Comparison of ENCODE assay signal across 10 cellular contexts in genomic region chr11:47577460-47578041, GRCh38. TPM values are rescaled to one million over a fixed set of nuclear protein-coding genes. Genes with fewer than 3 reads are reported as not detected.
DNase-seq lines count a peak whose midpoint lies in the region; ATAC-seq, FAIRE-seq and TF ChIP-seq lines count a peak whose summit lies in the region.
"Had no signal": no experiment of that assay in that cellular context is flagged by ENCODE, and none has a peak within 500 bp of the region (broad histone marks: within the 10 kb centered on the region; RNA-seq: fewer than 3 reads in every experiment).

No MANE protein-coding gene starts in this region.

- WGBS in heart right ventricle, 2 donors = 77 to 79% methylated on average over 13 of the region's 13 CpGs
- 100% methylated on average over 9 of the region's 13 CpGs for WGBS in HepG2 (ENCODE audit: low lambda C conversion rate)

- H3K4me1 Mint-ChIP-seq in activated naive CD8-positive, alpha-beta T cell treated with anti-CD3 and anti-CD28 coated beads, Interleukin-2, amount 10 ng/mL, durations not matched to agents 7 days and 5 days = peaks cover 21% of the 10 kb centered on the region

- BruUV-seq in HepG2 (replicated peaks; lab: Mats Ljungman, UMichigan) = no TSS peak

- in situ Hi-C loops in HepG2 (cut with HindIII; ENCODE audit: extremely low pct_ligation_motif_present, low pct_unique_long_range_greater_than_20kb) = no loop called here

- peaks cover 51% of the 10 kb centered on the region for H3K36me3 Mint-ChIP-seq in activated naive CD8-positive, alpha-beta T cell treated with anti-CD3 and anti-CD28 coated beads, Interleukin-2, amount 10 ng/mL, durations not matched to agents 7 days and 5 days

- H3K27ac Mint-ChIP-seq in activated naive CD8-positive, alpha-beta T cell treated with anti-CD3 and anti-CD28 coated beads, Interleukin-2, amount 10 ng/mL, durations not matched to agents 7 days and 5 days = peak overlapping the region; percentile 96

- H3K9me3 Mint-ChIP-seq in activated naive CD8-positive, alpha-beta T cell treated with anti-CD3 and anti-CD28 coated beads, Interleukin-2, amount 10 ng/mL, durations not matched to agents 7 days and 5 days = no peaks in the 10 kb centered on the region

- H4K20me1 ChIP-seq in HepG2 (ENCODE audit: insufficient read depth, low read length) = no peaks in the 10 kb centered on the region

- H3K27ac ChIP-seq in heart right ventricle (peak overlapping the region in 4 of 10 donors; percentile 86 to 96 (median 92)), HepG2 (ENCODE audit: extremely low read length, insufficient read depth, low read length) (peak overlapping the region; percentile 82), upper lobe of right lung (peak overlapping the region; percentile 90)

- peak overlapping the region; percentile 99 for H3K4me3 Mint-ChIP-seq in activated naive CD8-positive, alpha-beta T cell treated with anti-CD3 and anti-CD28 coated beads, Interleukin-2, amount 10 ng/mL, durations not matched to agents 7 days and 5 days

- peak overlapping the region in 7 of 10 donors; percentile 74 to 97 (median 88) for H3K4me3 ChIP-seq in heart right ventricle
- peak overlapping the region; percentile 95 to 99 (median 97); a peak in 4 of 6 replicates for H3K4me3 ChIP-seq in HepG2 (replicated peaks in 1 of 3; ENCODE audit: insufficient read depth in 1 of 3, low read depth in 2 of 3, low read length in 3 of 3)
- peak overlapping the region; percentile 90 for H3K4me3 ChIP-seq in upper lobe of right lung

- H3K36me3 ChIP-seq in heart right ventricle (peaks cover 0 to 76% (median 38%) of the 10 kb centered on the region in 9 donors), HepG2 (replicated peaks in 1 of 2; ENCODE audit: control insufficient read depth in 1 of 2, insufficient read depth in 2 of 2, low read length in 2 of 2) (peaks cover 10 to 33% of the 10 kb centered on the region in 2 experiments), upper lobe of right lung (peaks cover 71% of the 10 kb centered on the region)

- H3K27me3 Mint-ChIP-seq in activated naive CD8-positive, alpha-beta T cell treated with anti-CD3 and anti-CD28 coated beads, Interleukin-2, amount 10 ng/mL, durations not matched to agents 7 days and 5 days = no peaks in the 10 kb centered on the region

- H3K4me1 ChIP-seq in heart right ventricle (peaks cover 13 to 54% (median 33%) of the 10 kb centered on the region in 9 donors), HepG2 (ENCODE audit: insufficient read depth, low read length) (peaks cover 24% of the 10 kb centered on the region), upper lobe of right lung (peaks cover 18% of the 10 kb centered on the region)

- no peak for TF ChIP-seq EP300 in HepG2 (IDR thresholded peaks at IDR 0.05; ENCODE audit: low read depth in 2 of 2, low read length in 2 of 2)
- no peak for TF ChIP-seq EP300 in HepG2 (CRISPR knock-in tag; IDR thresholded peaks at IDR 0.05; ENCODE audit: borderline replicate concordance)

- no peak for FAIRE-seq in HepG2 (lab: Jason Lieb, UNC)

- ATAC-seq in heart right ventricle (no peak), left cardiac atrium (no peak), HepG2 (no peak), upper lobe of right lung (no peak), GM18511 (IDR thresholded peaks at IDR 0.05; ENCODE audit: unreplicated experiment) (no peak)
- ATAC-seq in activated naive CD8-positive, alpha-beta T cell treated with anti-CD3 and anti-CD28 coated beads, Interleukin-2, amount 10 ng/mL, durations not matched to agents 7 days and 5 days (ENCODE audit: low read depth) = no peak

- DNase-seq in heart right ventricle (no peak), left cardiac atrium (no peak), HepG2 (ENCODE audit: low spot score) (no peak), upper lobe of right lung (no peak), amniotic stem cell (lab: John Stamatoyannopoulos, UW) (no peak)
- no peak for DNase-seq in activated naive CD8-positive, alpha-beta T cell treated with anti-CD3 and anti-CD28 coated beads, Interleukin-2, amount 10 ng/mL, durations not matched to agents 7 days and 5 days
- DNase-seq in activated effector memory CD4-positive, alpha-beta T cell treated with anti-CD3 and anti-CD28 coated beads, Interleukin-2, amount 50 U/mL, for 16 hours = no peak
- DNase-seq: T-helper 9 cell had no signal

- H2AFZ ChIP-seq in HepG2 (ENCODE audit: low read length) = no peak overlapping the region

- CTCF ChIA-PET in HepG2 (lab: Yijun Ruan, JAX; ENCODE audit: low intra/inter-chr PET ratio, low total read pairs) = no interaction called here

- H3K27me3 ChIP-seq in heart right ventricle (no peaks in the 10 kb centered on the region), HepG2 (ENCODE audit: control insufficient read depth in 1 of 2, insufficient read depth in 2 of 2, low read length in 2 of 2) (no peaks in the 10 kb centered on the region; a peak in 1 of 5 replicates), upper lobe of right lung (no peaks in the 10 kb centered on the region)

- no peaks in the 10 kb centered on the region for H3K9me3 ChIP-seq in heart right ventricle
- H3K9me3 ChIP-seq in HepG2 (ENCODE audit: low read length) = no peaks in the 10 kb centered on the region
- no peaks in the 10 kb centered on the region for H3K9me3 ChIP-seq in upper lobe of right lung

- intact Hi-C loops in heart right ventricle (cut with DNase I) = no loop called here
- intact Hi-C loops in left cardiac atrium (cut with DNase I) = no loop called here
- intact Hi-C loops in HepG2 (cut with micrococcal nuclease; ENCODE audit: unreplicated experiment) = no loop called here
- intact Hi-C loops in upper lobe of right lung (cut with DNase I) = no loop called here

- TF ChIP-seq RAD21 in HepG2 (CRISPR knock-in tag; IDR thresholded peaks at IDR 0.05) = no peak

- peak in 1 of 2 experiments; percentile 9; a peak in 1 of 4 replicates for TF ChIP-seq POLR2A in HepG2 (IDR thresholded peaks at IDR 0.05; ENCODE audit: insufficient read depth in 1 of 2, low read depth in 2 of 2, low read length in 2 of 2)

- H3K9ac ChIP-seq in HepG2 (ENCODE audit: insufficient read depth, low read depth, low read length) = peak overlapping the region; percentile 96

- H3K4me2 ChIP-seq in HepG2 (ENCODE audit: low read depth, low read length) = peak overlapping the region; percentile 73

- no peak for TF ChIP-seq CTCF in heart right ventricle (IDR thresholded peaks at IDR 0.05)
- no peak for TF ChIP-seq CTCF in HepG2 (CRISPR knock-in tag; IDR thresholded peaks at IDR 0.05)
- no peak for TF ChIP-seq CTCF in upper lobe of right lung (IDR thresholded peaks at IDR 0.05)

- POLR2A ChIA-PET in activated naive CD8-positive, alpha-beta T cell treated with anti-CD3 and anti-CD28 coated beads, Interleukin-2, amount 10 ng/mL, durations not matched to agents 7 days and 5 days (lab: Charles Lee) = interaction anchor here (0.6 to 6.8 kb wide), 5 partner anchors 12 to 137 kb away, joined by 3 to 49 read pairs (median 4); partner anchors contain the start of genes AGBL2 and PTPMT1
- POLR2A ChIA-PET in HepG2 (lab: Yijun Ruan, JAX) = interaction anchor here (1.7 to 2.2 kb wide), 2 partner anchors 8 to 11 kb away, joined by 5 to 15 read pairs; partner anchors contain the start of gene PTPMT1

- peaks cover 24% of the 10 kb centered on the region for H3K79me2 ChIP-seq in HepG2 (ENCODE audit: insufficient read depth, low read length)

RNA-seq across cellular contexts. Expression of gene KBTBD4, which starts 1.2 kb away (rescaled TPM):
- 10 to 100 TPM; 13.6 to 21.0 (median 16.2) TPM for total RNA-seq in heart right ventricle
- polyA plus RNA-seq in heart right ventricle = 1 to 10 TPM; 3.1 to 9.2 TPM
- 10 to 100 TPM; 10.2 to 12.2 TPM for total RNA-seq in left cardiac atrium
- total RNA-seq in activated naive CD8-positive, alpha-beta T cell treated with anti-CD3 and anti-CD28 coated beads, Interleukin-2, amount 10 ng/mL, durations not matched to agents 7 days and 5 days = 10 to 100 TPM; 18.8 to 19.0 TPM
- 12.8 and 16.3 TPM in 2 replicates for total RNA-seq in HepG2 (2016; rRNA removed; fragmentation: Illumina TruSeq; extraction: Trizol)
- 1.7 and 3.2 TPM in 2 replicates for total RNA-seq in HepG2 (2016; cell fraction: cytosol; rRNA removed; fragmentation: Illumina TruSeq; extraction: Trizol; ENCODE audit: low read depth)
- total RNA-seq in HepG2 (2016; cell fraction: insoluble cytoplasmic fraction; rRNA removed; fragmentation: Illumina TruSeq; extraction: Trizol) = 11.8 and 15.3 TPM in 2 replicates
- 4.6 and 5.3 TPM in 2 replicates for total RNA-seq in HepG2 (2016; cell fraction: membrane; rRNA removed; fragmentation: Illumina TruSeq; extraction: Trizol)
- total RNA-seq in HepG2 (2016; cell fraction: nucleus; rRNA removed; fragmentation: Illumina TruSeq; extraction: Trizol) = 6.6 and 6.7 TPM in 2 replicates
- 8.5 and 10.4 TPM in 2 replicates for polyA plus RNA-seq in HepG2 (2011; rRNA removed)
- 10.7 and 10.9 TPM in 2 replicates for polyA plus RNA-seq in HepG2 (2011; cell fraction: cytosol; rRNA removed)
- 4.4 and 5.2 TPM in 2 replicates for polyA plus RNA-seq in HepG2 (2011; cell fraction: nucleus; rRNA removed)
- 6.3 and 8.1 TPM in 2 replicates for polyA plus RNA-seq in HepG2 (2012)
- 0.88 and 1.1 TPM in 2 replicates for polyA plus RNA-seq in HepG2 (2016; cell fraction: cytosol; fragmentation: Illumina TruSeq; extraction: Trizol; ENCODE audit: low read depth)
- 13.5 and 13.9 TPM in 2 replicates for polyA plus RNA-seq in HepG2 (2016; cell fraction: insoluble cytoplasmic fraction; fragmentation: Illumina TruSeq; extraction: Trizol; ENCODE audit: low read depth)
- 2.7 and 3.1 TPM in 2 replicates for polyA plus RNA-seq in HepG2 (2016; cell fraction: membrane; fragmentation: Illumina TruSeq; extraction: Trizol; ENCODE audit: low read depth)
- polyA plus RNA-seq in HepG2 (2016; cell fraction: nucleus; fragmentation: Illumina TruSeq; extraction: Trizol; ENCODE audit: insufficient read depth, low read depth) = 7.0 and 7.3 TPM in 2 replicates
- polyA minus RNA-seq in HepG2 (2011; rRNA and poly(A)+ RNA removed; ENCODE audit: low replicate concordance) = 23.9 and 78.0 TPM in 2 replicates
- 6.1 and 7.7 TPM in 2 replicates for polyA minus RNA-seq in HepG2 (2011; cell fraction: cytosol; rRNA and poly(A)+ RNA removed)
- 6.1 and 6.6 TPM in 2 replicates for polyA minus RNA-seq in HepG2 (2011; cell fraction: nucleus; rRNA and poly(A)+ RNA removed)
- total RNA-seq in upper lobe of right lung = 16.6 TPM

RNA-seq across cellular contexts. Expression of gene NDUFS3, which starts 1.3 kb away (rescaled TPM):
- total RNA-seq in heart right ventricle = 100 to 1,000 TPM; 171 to 359 (median 287) TPM
- polyA plus RNA-seq in heart right ventricle = 100 to 1,000 TPM; 291 to 570 TPM
- 100 to 1,000 TPM; 150 to 182 TPM for total RNA-seq in left cardiac atrium
- 100 to 1,000 TPM; 105 to 108 TPM for total RNA-seq in activated naive CD8-positive, alpha-beta T cell treated with anti-CD3 and anti-CD28 coated beads, Interleukin-2, amount 10 ng/mL, durations not matched to agents 7 days and 5 days
- 151 and 177 TPM in 2 replicates for total RNA-seq in HepG2 (2016; rRNA removed; fragmentation: Illumina TruSeq; extraction: Trizol)
- total RNA-seq in HepG2 (2016; cell fraction: cytosol; rRNA removed; fragmentation: Illumina TruSeq; extraction: Trizol; ENCODE audit: low read depth) = 63.9 and 66.7 TPM in 2 replicates
- 156 and 192 TPM in 2 replicates for total RNA-seq in HepG2 (2016; cell fraction: insoluble cytoplasmic fraction; rRNA removed; fragmentation: Illumina TruSeq; extraction: Trizol)
- 73.2 and 73.9 TPM in 2 replicates for total RNA-seq in HepG2 (2016; cell fraction: membrane; rRNA removed; fragmentation: Illumina TruSeq; extraction: Trizol)
- 95.2 and 101 TPM in 2 replicates for total RNA-seq in HepG2 (2016; cell fraction: nucleus; rRNA removed; fragmentation: Illumina TruSeq; extraction: Trizol)
- polyA plus RNA-seq in HepG2 (2011; rRNA removed) = 136 and 184 TPM in 2 replicates
- 250 and 309 TPM in 2 replicates for polyA plus RNA-seq in HepG2 (2011; cell fraction: cytosol; rRNA removed)
- 121 and 147 TPM in 2 replicates for polyA plus RNA-seq in HepG2 (2011; cell fraction: nucleus; rRNA removed)
- polyA plus RNA-seq in HepG2 (2012) = 68.1 and 104 TPM in 2 replicates
- polyA plus RNA-seq in HepG2 (2016; cell fraction: cytosol; fragmentation: Illumina TruSeq; extraction: Trizol; ENCODE audit: low read depth) = 59.5 and 64.2 TPM in 2 replicates
- 207 and 214 TPM in 2 replicates for polyA plus RNA-seq in HepG2 (2016; cell fraction: insoluble cytoplasmic fraction; fragmentation: Illumina TruSeq; extraction: Trizol; ENCODE audit: low read depth)
- polyA plus RNA-seq in HepG2 (2016; cell fraction: membrane; fragmentation: Illumina TruSeq; extraction: Trizol; ENCODE audit: low read depth) = 60.1 and 66.7 TPM in 2 replicates
- 195 and 196 TPM in 2 replicates for polyA plus RNA-seq in HepG2 (2016; cell fraction: nucleus; fragmentation: Illumina TruSeq; extraction: Trizol; ENCODE audit: insufficient read depth, low read depth)
- 139 and 344 TPM in 2 replicates for polyA minus RNA-seq in HepG2 (2011; rRNA and poly(A)+ RNA removed; ENCODE audit: low replicate concordance)
- polyA minus RNA-seq in HepG2 (2011; cell fraction: cytosol; rRNA and poly(A)+ RNA removed) = 32.1 and 32.6 TPM in 2 replicates
- polyA minus RNA-seq in HepG2 (2011; cell fraction: nucleus; rRNA and poly(A)+ RNA removed) = 45.3 and 46.7 TPM in 2 replicates
- 76.2 TPM for total RNA-seq in upper lobe of right lung

RNA-seq across cellular contexts. Expression of gene FAM180B, which starts 8.9 kb away (rescaled TPM):
- total RNA-seq in heart right ventricle (1 to 10 TPM in 1 of 10 donors, under 1 TPM in 4, not detected in 5; 0.19 to 1.0 (median 0.24) TPM), left cardiac atrium (under 1 TPM in 1 of 2 donors, not detected in 1; 0.41 TPM), HepG2 (2016; rRNA removed; fragmentation: Illumina TruSeq; extraction: Trizol) (0.40 and 0.42 TPM in 2 replicates), upper lobe of right lung (not detected)
- polyA plus RNA-seq in heart right ventricle (under 1 TPM in 1 of 2 donors, not detected in 1; 0.07 TPM), HepG2 (2011; rRNA removed) (0.72 and 1.0 TPM in 2 replicates)
- total RNA-seq in activated naive CD8-positive, alpha-beta T cell treated with anti-CD3 and anti-CD28 coated beads, Interleukin-2, amount 10 ng/mL, durations not matched to agents 7 days and 5 days = not detected
- 0.30 and 0.44 TPM in 2 replicates for total RNA-seq in HepG2 (2016; cell fraction: cytosol; rRNA removed; fragmentation: Illumina TruSeq; extraction: Trizol; ENCODE audit: low read depth)
- total RNA-seq in HepG2 (2016; cell fraction: insoluble cytoplasmic fraction; rRNA removed; fragmentation: Illumina TruSeq; extraction: Trizol) = 0.26 TPM in 1 of 2 replicates, not detected in the other
- 0.31 and 0.34 TPM in 2 replicates for total RNA-seq in HepG2 (2016; cell fraction: membrane; rRNA removed; fragmentation: Illumina TruSeq; extraction: Trizol)
- 0.34 and 0.37 TPM in 2 replicates for total RNA-seq in HepG2 (2016; cell fraction: nucleus; rRNA removed; fragmentation: Illumina TruSeq; extraction: Trizol)
- polyA plus RNA-seq in HepG2 (2011; cell fraction: cytosol; rRNA removed) = 0.46 and 0.60 TPM in 2 replicates
- polyA plus RNA-seq in HepG2 (2011; cell fraction: nucleus; rRNA removed) = 2.4 and 3.5 TPM in 2 replicates
- 0.45 and 0.86 TPM in 2 replicates for polyA plus RNA-seq in HepG2 (2012)
- polyA plus RNA-seq in HepG2 (2016; cell fraction: cytosol; fragmentation: Illumina TruSeq; extraction: Trizol; ENCODE audit: low read depth) = 0.21 and 0.43 TPM in 2 replicates
- polyA plus RNA-seq in HepG2 (2016; cell fraction: insoluble cytoplasmic fraction; fragmentation: Illumina TruSeq; extraction: Trizol; ENCODE audit: low read depth) = 0.16 TPM in 1 of 2 replicates, not detected in the other
- polyA plus RNA-seq in HepG2 (2016; cell fraction: membrane; fragmentation: Illumina TruSeq; extraction: Trizol; ENCODE audit: low read depth) = 0.38 and 0.40 TPM in 2 replicates
- 0.56 and 0.70 TPM in 2 replicates for polyA plus RNA-seq in HepG2 (2016; cell fraction: nucleus; fragmentation: Illumina TruSeq; extraction: Trizol; ENCODE audit: insufficient read depth, low read depth)
- 0.23 and 1.0 TPM in 2 replicates for polyA minus RNA-seq in HepG2 (2011; rRNA and poly(A)+ RNA removed; ENCODE audit: low replicate concordance)
- not detected in 2 replicates for polyA minus RNA-seq in HepG2 (2011; cell fraction: cytosol; rRNA and poly(A)+ RNA removed)
- polyA minus RNA-seq in HepG2 (2011; cell fraction: nucleus; rRNA and poly(A)+ RNA removed) = 0.52 and 0.75 TPM in 2 replicates
- total RNA-seq: glomerular endothelial cell had no signal

RNA-seq across cellular contexts. Expression of gene PTPMT1, which starts 12.2 kb away (rescaled TPM):
- total RNA-seq in heart right ventricle (10 to 100 TPM; 16.9 to 24.6 (median 21.3) TPM), left cardiac atrium (10 to 100 TPM; 18.1 to 19.2 TPM), HepG2 (2016; rRNA removed; fragmentation: Illumina TruSeq; extraction: Trizol) (91.5 and 129 TPM in 2 replicates), upper lobe of right lung (75.6 TPM)
- polyA plus RNA-seq in heart right ventricle (10 to 100 TPM; 36.4 to 66.9 TPM), HepG2 (2011; rRNA removed) (55.6 and 59.4 TPM in 2 replicates)
- total RNA-seq in activated naive CD8-positive, alpha-beta T cell treated with anti-CD3 and anti-CD28 coated beads, Interleukin-2, amount 10 ng/mL, durations not matched to agents 7 days and 5 days = 10 to 100 TPM; 37.9 to 39.3 TPM
- total RNA-seq in HepG2 (2016; cell fraction: cytosol; rRNA removed; fragmentation: Illumina TruSeq; extraction: Trizol; ENCODE audit: low read depth) = 298 and 321 TPM in 2 replicates
- total RNA-seq in HepG2 (2016; cell fraction: insoluble cytoplasmic fraction; rRNA removed; fragmentation: Illumina TruSeq; extraction: Trizol) = 81.6 and 129 TPM in 2 replicates
- 276 and 295 TPM in 2 replicates for total RNA-seq in HepG2 (2016; cell fraction: membrane; rRNA removed; fragmentation: Illumina TruSeq; extraction: Trizol)
- total RNA-seq in HepG2 (2016; cell fraction: nucleus; rRNA removed; fragmentation: Illumina TruSeq; extraction: Trizol) = 68.5 and 73.1 TPM in 2 replicates
- polyA plus RNA-seq in HepG2 (2011; cell fraction: cytosol; rRNA removed) = 75.6 and 88.6 TPM in 2 replicates
- polyA plus RNA-seq in HepG2 (2011; cell fraction: nucleus; rRNA removed) = 25.5 and 28.0 TPM in 2 replicates
- 46.9 and 52.6 TPM in 2 replicates for polyA plus RNA-seq in HepG2 (2012)
- 363 and 406 TPM in 2 replicates for polyA plus RNA-seq in HepG2 (2016; cell fraction: cytosol; fragmentation: Illumina TruSeq; extraction: Trizol; ENCODE audit: low read depth)
- polyA plus RNA-seq in HepG2 (2016; cell fraction: insoluble cytoplasmic fraction; fragmentation: Illumina TruSeq; extraction: Trizol; ENCODE audit: low read depth) = 80.1 and 94.0 TPM in 2 replicates
- polyA plus RNA-seq in HepG2 (2016; cell fraction: membrane; fragmentation: Illumina TruSeq; extraction: Trizol; ENCODE audit: low read depth) = 256 and 270 TPM in 2 replicates
- polyA plus RNA-seq in HepG2 (2016; cell fraction: nucleus; fragmentation: Illumina TruSeq; extraction: Trizol; ENCODE audit: insufficient read depth, low read depth) = 125 and 127 TPM in 2 replicates
- polyA minus RNA-seq in HepG2 (2011; rRNA and poly(A)+ RNA removed; ENCODE audit: low replicate concordance) = 42.4 and 68.4 TPM in 2 replicates
- polyA minus RNA-seq in HepG2 (2011; cell fraction: cytosol; rRNA and poly(A)+ RNA removed) = 19.5 and 22.2 TPM in 2 replicates
- 21.8 and 25.0 TPM in 2 replicates for polyA minus RNA-seq in HepG2 (2011; cell fraction: nucleus; rRNA and poly(A)+ RNA removed)

RNA-seq across cellular contexts. Expression of gene C1QTNF4, which starts 16.7 kb away (rescaled TPM):
- under 1 TPM in 9 of 10 donors, not detected in 1; 0.15 to 0.85 (median 0.37) TPM for total RNA-seq in heart right ventricle
- 1 to 10 TPM; 1.2 to 1.4 TPM for polyA plus RNA-seq in heart right ventricle
- total RNA-seq in left cardiac atrium = under 1 TPM; 0.37 to 0.47 TPM
- under 1 TPM; 0.43 to 0.47 TPM for total RNA-seq in activated naive CD8-positive, alpha-beta T cell treated with anti-CD3 and anti-CD28 coated beads, Interleukin-2, amount 10 ng/mL, durations not matched to agents 7 days and 5 days
- not detected in 2 replicates for total RNA-seq in HepG2 (2016; rRNA removed; fragmentation: Illumina TruSeq; extraction: Trizol)
- total RNA-seq in HepG2 (2016; cell fraction: cytosol; rRNA removed; fragmentation: Illumina TruSeq; extraction: Trizol; ENCODE audit: low read depth) = not detected in 2 replicates
- 0.17 TPM in 1 of 2 replicates, not detected in the other for total RNA-seq in HepG2 (2016; cell fraction: insoluble cytoplasmic fraction; rRNA removed; fragmentation: Illumina TruSeq; extraction: Trizol)
- not detected in 2 replicates for total RNA-seq in HepG2 (2016; cell fraction: membrane; rRNA removed; fragmentation: Illumina TruSeq; extraction: Trizol)
- total RNA-seq in HepG2 (2016; cell fraction: nucleus; rRNA removed; fragmentation: Illumina TruSeq; extraction: Trizol) = not detected in 2 replicates
- polyA plus RNA-seq in HepG2 (2011; rRNA removed) = 0.07 TPM in 1 of 2 replicates, not detected in the other
- 0.05 TPM in 1 of 2 replicates, not detected in the other for polyA plus RNA-seq in HepG2 (2011; cell fraction: cytosol; rRNA removed)
- 0.10 and 0.18 TPM in 2 replicates for polyA plus RNA-seq in HepG2 (2011; cell fraction: nucleus; rRNA removed)
- 0.23 TPM in 1 of 2 replicates, not detected in the other for polyA plus RNA-seq in HepG2 (2012)
- polyA plus RNA-seq in HepG2 (2016; cell fraction: cytosol; fragmentation: Illumina TruSeq; extraction: Trizol; ENCODE audit: low read depth) = not detected in 2 replicates
- not detected in 2 replicates for polyA plus RNA-seq in HepG2 (2016; cell fraction: insoluble cytoplasmic fraction; fragmentation: Illumina TruSeq; extraction: Trizol; ENCODE audit: low read depth)
- not detected in 2 replicates for polyA plus RNA-seq in HepG2 (2016; cell fraction: membrane; fragmentation: Illumina TruSeq; extraction: Trizol; ENCODE audit: low read depth)
- polyA plus RNA-seq in HepG2 (2016; cell fraction: nucleus; fragmentation: Illumina TruSeq; extraction: Trizol; ENCODE audit: insufficient read depth, low read depth) = not detected in 2 replicates
- not detected in 2 replicates for polyA minus RNA-seq in HepG2 (2011; rRNA and poly(A)+ RNA removed; ENCODE audit: low replicate concordance)
- not detected in 2 replicates for polyA minus RNA-seq in HepG2 (2011; cell fraction: cytosol; rRNA and poly(A)+ RNA removed)
- not detected in 2 replicates for polyA minus RNA-seq in HepG2 (2011; cell fraction: nucleus; rRNA and poly(A)+ RNA removed)
- 0.55 TPM for total RNA-seq in upper lobe of right lung
